Comparison of ENCODE assay signal across 8 cellular contexts in the genomic region with DNA sequence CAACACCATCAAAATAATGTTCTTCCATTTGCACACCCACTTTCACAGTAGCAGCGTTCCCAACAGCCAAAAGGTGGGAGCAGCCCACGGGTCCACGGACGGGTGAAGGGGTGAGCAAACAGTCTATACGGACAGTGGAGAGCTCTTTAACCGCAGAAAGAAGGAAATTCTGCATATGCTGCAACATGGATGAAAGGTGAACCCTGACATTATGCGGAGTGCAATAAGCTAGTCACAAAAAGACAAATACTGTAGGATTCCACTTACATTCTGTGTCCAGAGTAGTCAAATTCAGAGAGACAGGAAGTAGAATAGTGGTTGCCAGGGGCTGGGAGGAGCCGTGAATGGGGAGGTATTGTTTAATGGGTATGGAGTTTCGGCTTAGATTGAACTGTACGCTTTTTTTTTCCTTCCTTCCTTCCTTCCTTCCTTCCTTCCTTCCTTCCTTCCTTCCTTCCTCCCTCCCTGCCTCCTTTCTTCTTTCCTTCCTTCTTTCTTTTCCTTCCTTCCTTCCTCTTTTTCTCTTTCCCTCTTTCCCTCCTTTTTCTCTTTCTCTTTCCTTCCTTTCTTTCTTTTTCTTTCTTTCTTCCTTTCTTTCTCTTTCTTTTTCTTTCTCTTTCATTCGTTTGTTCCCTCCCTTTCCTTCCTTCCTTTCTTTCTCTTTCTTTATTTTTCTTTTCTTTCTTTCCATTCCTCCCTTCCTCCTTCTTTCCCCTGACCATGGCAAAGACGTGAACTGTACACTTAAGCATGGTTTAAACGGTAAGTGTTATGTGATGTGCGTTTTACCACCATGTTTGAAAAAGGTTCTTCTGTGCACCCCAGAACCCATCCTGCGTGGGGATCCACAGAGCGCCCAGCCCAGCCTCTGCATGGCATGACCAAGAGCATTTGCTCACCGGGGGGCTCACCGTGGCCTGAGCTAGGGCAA. TPM values are rescaled to one million over a fixed set of nuclear protein-coding genes. Genes with fewer than 3 reads are reported as not detected.
DNase-seq lines count a peak whose midpoint lies in the region; ATAC-seq and TF ChIP-seq lines count a peak whose summit lies in the region.

No MANE protein-coding gene starts in this region.

- TF ChIP-seq POLR2A in uterus (IDR thresholded peaks at IDR 0.05), result no peak

- peak overlapping the region; percentile 68 for H3K4me2 ChIP-seq in SU-DHL-6 (ENCODE audit: low read depth, low read length, poor library complexity, severe bottlenecking)

- no peaks in the 10 kb centered on the region for H3K4me1 ChIP-seq in endocrine pancreas (ENCODE audit: control insufficient read depth, insufficient read depth, low read length)
- peaks cover 62% of the 10 kb centered on the region for H3K4me1 ChIP-seq in mononuclear cell (ENCODE audit: insufficient read depth, low read length)
- no peaks in the 10 kb centered on the region for H3K4me1 ChIP-seq in uterus

- ATAC-seq in GM18861 (IDR thresholded peaks at IDR 0.05; ENCODE audit: unreplicated experiment) (peak; percentile 26), HG03469 (IDR thresholded peaks at IDR 0.05; ENCODE audit: unreplicated experiment) (no peak)

- in situ Hi-C loops in KBM-7 (cut with MboI; ENCODE audit: low pct_unique_long_range_greater_than_20kb, low sequenced_read_pairs), result no loop called here

- H4K20me1 ChIP-seq in SU-DHL-6 (ENCODE audit: low read depth, low read length), result no peaks in the 10 kb centered on the region

- H3K27ac ChIP-seq in C4-2B (peak overlapping the region; percentile 72), SU-DHL-6 (ENCODE audit: low read depth, low read length) (no peak overlapping the region), uterus (peak overlapping the region; percentile 76 to 80)

- intact Hi-C loops in uterus (cut with DNase I; ENCODE audit: low total_unique reads), result no loop called here

- TF ChIP-seq CTCF in C4-2B (conservative IDR thresholded peaks at IDR 0.05) (no peak), SU-DHL-6 (IDR thresholded peaks at IDR 0.05; ENCODE audit: insufficient read depth, low read length, poor library complexity, severe bottlenecking) (no peak), uterus (IDR thresholded peaks at IDR 0.05) (no peak)

- peak overlapping the region; percentile 59 for H3K9ac ChIP-seq in SU-DHL-6 (ENCODE audit: low read length)
- peak overlapping the region; percentile 71 for H3K9ac ChIP-seq in endocrine pancreas (ENCODE audit: control insufficient read depth, insufficient read depth, low read length)

- no peaks in the 10 kb centered on the region for H3K27me3 ChIP-seq in SU-DHL-6 (ENCODE audit: low read length)
- H3K27me3 ChIP-seq in endocrine pancreas (ENCODE audit: control insufficient read depth, insufficient read depth, low read length), result no peaks in the 10 kb centered on the region
- no peaks in the 10 kb centered on the region for H3K27me3 ChIP-seq in mononuclear cell (ENCODE audit: insufficient read depth, low read length)
- H3K27me3 ChIP-seq in uterus, result no peaks in the 10 kb centered on the region

- DNase-seq in KBM-7 (peak; percentile 72), uterus (peak in 1 of 2 donors; percentile 37)

- H3K79me2 ChIP-seq in SU-DHL-6 (ENCODE audit: insufficient read depth, low read length), result no peaks in the 10 kb centered on the region

- no peaks in the 10 kb centered on the region for H3K9me2 ChIP-seq in SU-DHL-6 (replicated peaks; ENCODE audit: insufficient read depth, low read length)

- peak overlapping the region; percentile 51 for H3K4me3 ChIP-seq in SU-DHL-6 (ENCODE audit: insufficient read depth, low read length, poor library complexity, severe bottlenecking)
- peak overlapping the region; percentile 92 for H3K4me3 ChIP-seq in endocrine pancreas (ENCODE audit: control insufficient read depth, insufficient read depth, low read length)
- peak overlapping the region; percentile 41 for H3K4me3 ChIP-seq in mononuclear cell (ENCODE audit: low read length)
- H3K4me3 ChIP-seq in uterus, result peak overlapping the region; percentile 47 to 57

- peak overlapping the region; percentile 75 for H2AFZ ChIP-seq in SU-DHL-6 (ENCODE audit: low read depth, low read length, severe bottlenecking)

- no peaks in the 10 kb centered on the region for H3F3A ChIP-seq in SU-DHL-6 (ENCODE audit: insufficient read depth)

- H3K9me3 ChIP-seq in SU-DHL-6 (ENCODE audit: insufficient read depth, low read length), result no peaks in the 10 kb centered on the region
- no peaks in the 10 kb centered on the region for H3K9me3 ChIP-seq in endocrine pancreas (ENCODE audit: control insufficient read depth, low read length)
- H3K9me3 ChIP-seq in mononuclear cell (ENCODE audit: low read depth, low read length), result no peaks in the 10 kb centered on the region
- H3K9me3 ChIP-seq in uterus, result no peaks in the 10 kb centered on the region

- H3K36me3 ChIP-seq in SU-DHL-6 (ENCODE audit: low read length) (no peaks in the 10 kb centered on the region), endocrine pancreas (ENCODE audit: control insufficient read depth, insufficient read depth, low read length) (no peaks in the 10 kb centered on the region), uterus (no peaks in the 10 kb centered on the region)

RNA-seq across cellular contexts. Expression of a gene that starts 15.9 kb away (rescaled TPM):
- total RNA-seq in mononuclear cell (12.4 TPM), uterus (10 to 100 TPM in 1 of 4 donors, 1 to 10 TPM in 3; 1.8 to 16.5 (median 7.5) TPM)

Comparison
In these comparisons a context has a peak if more than half of its experiments do, and no peak if none do; other contexts are left out.
1. H3K4me3 ChIP-seq: peak in every context shown above with its lines; median percentile 92 in endocrine pancreas; 52 in uterus; 51 in SU-DHL-6; 41 in mononuclear cell.